9 cellular contexts compared by ENCODE assay signal in genomic region chr3:58630081-58630709, GRCh38. TPM values are rescaled to one million over a fixed set of nuclear protein-coding genes. Genes with fewer than 3 reads are reported as not detected.
DNase-seq lines count a peak whose midpoint lies in the region; ATAC-seq, FAIRE-seq and TF ChIP-seq lines count a peak whose summit lies in the region.
"Had no signal": no experiment of that assay in that cellular context is flagged by ENCODE, and none has a peak within 500 bp of the region (broad histone marks: within the 10 kb centered on the region; RNA-seq: fewer than 3 reads in every experiment).

No MANE protein-coding gene starts in this region.

- H3K9me3 ChIP-seq in IMR-90 (ENCODE audit: control insufficient read depth, insufficient read depth, low read length): no peaks in the 10 kb centered on the region
- no peaks in the 10 kb centered on the region for H3K9me3 ChIP-seq in SU-DHL-6 (ENCODE audit: insufficient read depth, low read length)
- H3K9me3 ChIP-seq in left ventricle myocardium inferior (replicated peaks): no peaks in the 10 kb centered on the region

- peak overlapping the region; percentile 25; the same call in 1 of the 2 replicates for H2AK5ac ChIP-seq in IMR-90 (ENCODE audit: low read depth, low read length)

- CTCF ChIA-PET in IMR-90 (lab: Yijun Ruan, JAX): interaction anchor here (1.0 to 5.7 kb wide), 11 partner anchors 8 to 138 kb away, joined by 3 to 69 read pairs (median 5); partner anchors contain the start of gene KCTD6

- H3K4me1 ChIP-seq in IMR-90 (ENCODE audit: control insufficient read depth, insufficient read depth, low read length): peaks cover 23% of the 10 kb centered on the region
- peaks cover 40% of the 10 kb centered on the region for H3K4me1 ChIP-seq in left ventricle myocardium inferior

- ATAC-seq in IMR-90 (ENCODE audit: low read depth) (peak; percentile 66), GM18505 (IDR thresholded peaks at IDR 0.05; ENCODE audit: unreplicated experiment) (no peak)
- ATAC-seq in activated naive CD8-positive, alpha-beta T cell treated with anti-CD3 and anti-CD28 coated beads, Interleukin-2, amount 50 U/mL, for 24 hours: peak; percentile 49

- H3K4me2 ChIP-seq in IMR-90 (ENCODE audit: low read depth, low read length) (no peak overlapping the region), SU-DHL-6 (ENCODE audit: low read depth, low read length, poor library complexity, severe bottlenecking) (no peak overlapping the region)

- no peaks in the 10 kb centered on the region for H3K27me3 Mint-ChIP-seq in activated naive CD8-positive, alpha-beta T cell treated with anti-CD3 and anti-CD28 coated beads, Interleukin-2, amount 50 U/mL, for 24 hours

- H4K20me1 ChIP-seq in IMR-90 (ENCODE audit: insufficient read depth, low read length): no peaks in the 10 kb centered on the region
- no peaks in the 10 kb centered on the region for H4K20me1 ChIP-seq in SU-DHL-6 (ENCODE audit: low read depth, low read length)

- no peak overlapping the region for H3K27ac ChIP-seq in IMR-90 (ENCODE audit: insufficient read depth, low read length)
- H3K27ac ChIP-seq in SU-DHL-6 (ENCODE audit: low read depth, low read length): no peak overlapping the region
- peak overlapping the region; percentile 92 for H3K27ac ChIP-seq in left ventricle myocardium inferior (replicated peaks)

- in situ Hi-C loops in IMR-90 (cut with MboI; ENCODE audit: low sequenced_read_pairs): loop anchor here (25.0 kb wide), 1 partner anchor 1182 kb away; no protein-coding TSS in a partner anchor

- no peak overlapping the region for H3K27ac Mint-ChIP-seq in activated naive CD8-positive, alpha-beta T cell treated with anti-CD3 and anti-CD28 coated beads, Interleukin-2, amount 50 U/mL, for 24 hours

- H2BK15ac ChIP-seq in IMR-90 (ENCODE audit: low read depth, low read length): peak overlapping the region; percentile 33; the same call in 2 of the 3 replicates

- H2AFZ ChIP-seq in IMR-90 (replicated peaks; ENCODE audit: low read length, poor library complexity) (peak overlapping the region; percentile 75), SU-DHL-6 (ENCODE audit: low read depth, low read length, severe bottlenecking) (no peak overlapping the region)

- H3K9me3 Mint-ChIP-seq in activated naive CD8-positive, alpha-beta T cell treated with anti-CD3 and anti-CD28 coated beads, Interleukin-2, amount 50 U/mL, for 24 hours: no peaks in the 10 kb centered on the region

- no peaks in the 10 kb centered on the region for H3F3A ChIP-seq in SU-DHL-6 (ENCODE audit: insufficient read depth)

- peak; percentile 57 for FAIRE-seq in G401.6 (lab: Jason Lieb, UNC)
- FAIRE-seq: endometrium had no signal

- peak overlapping the region in 1 of 2 experiments; percentile 58; a peak in 2 of 4 replicates for H4K8ac ChIP-seq in IMR-90 (ENCODE audit: low read depth in 2 of 2, low read length in 2 of 2)

- H3K14ac ChIP-seq in IMR-90 (replicated peaks; ENCODE audit: low read depth, low read length): peak overlapping the region; percentile 2; the same call in 1 of the 2 replicates

- H3K4ac ChIP-seq in IMR-90 (ENCODE audit: low read depth, low read length): peak overlapping the region; percentile 71

- no peaks in the 10 kb centered on the region for H3K36me3 ChIP-seq in IMR-90 (ENCODE audit: control insufficient read depth, insufficient read depth, low read length)
- H3K36me3 ChIP-seq in SU-DHL-6 (ENCODE audit: low read length): no peaks in the 10 kb centered on the region
- H3K36me3 ChIP-seq in left ventricle myocardium inferior: no peaks in the 10 kb centered on the region

- H4K91ac ChIP-seq in IMR-90 (ENCODE audit: insufficient read depth, low read depth, low read length): peak overlapping the region; percentile 68

- intact Hi-C loops in IMR-90 (cut with micrococcal nuclease) (loop anchor here (1.0 to 2.0 kb wide), 3 partner anchors 62 to 139 kb away; no protein-coding TSS in a partner anchor), left ventricle myocardium inferior (cut with micrococcal nuclease) (loop anchor here (2.0 to 10.0 kb wide), 2 partner anchors 61 to 315 kb away; no protein-coding TSS in a partner anchor)

- H3K27me3 ChIP-seq in IMR-90 (ENCODE audit: control insufficient read depth, insufficient read depth, low read length): no peaks in the 10 kb centered on the region
- no peaks in the 10 kb centered on the region for H3K27me3 ChIP-seq in SU-DHL-6 (ENCODE audit: low read length)
- H3K27me3 ChIP-seq in left ventricle myocardium inferior (ENCODE audit: low read depth): peaks cover 14% of the 10 kb centered on the region

- peak; percentile 85 for TF ChIP-seq RAD21 in IMR-90 (IDR thresholded peaks at IDR 0.05; ENCODE audit: low read length)

- 40% methylated on average over 3 of the region's 9 CpGs; no CpG with 5 or more reads in 1 of the 2 experiments for WGBS in IMR-90 (ENCODE audit: extremely low coverage in 2 of 2, insufficient read length in 1 of 2), 2 experiments

- no peak overlapping the region for H4K5ac ChIP-seq in IMR-90 (ENCODE audit: low read depth, low read length)

- no peak for TF ChIP-seq POLR2A in IMR-90 (IDR thresholded peaks at IDR 0.05; ENCODE audit: low read depth, low read length)
- no peak for TF ChIP-seq POLR2A in GM18505 (IDR thresholded peaks at IDR 0.05; ENCODE audit: borderline replicate concordance, extremely low read depth, insufficient read depth, insufficient read length)

- H3K9me1 ChIP-seq in IMR-90 (ENCODE audit: insufficient read depth, low read length): peaks cover 11% of the 10 kb centered on the region; the same call in 1 of the 2 replicates

- no peaks in the 10 kb centered on the region for H3K79me1 ChIP-seq in IMR-90 (ENCODE audit: low read depth in 1 of 2, low read length in 2 of 2)

- H2BK120ac ChIP-seq in IMR-90 (ENCODE audit: low read depth, low read length): peak overlapping the region; percentile 96

- no peaks in the 10 kb centered on the region for H3K79me2 ChIP-seq in SU-DHL-6 (ENCODE audit: insufficient read depth, low read length)

- H3K4me1 Mint-ChIP-seq in activated naive CD8-positive, alpha-beta T cell treated with anti-CD3 and anti-CD28 coated beads, Interleukin-2, amount 50 U/mL, for 24 hours: no peaks in the 10 kb centered on the region

- TF ChIP-seq CTCF in IMR-90 (conservative IDR thresholded peaks at IDR 0.05; ENCODE audit: low read depth, low read length): peak; percentile 89
- peak; percentile 77 for TF ChIP-seq CTCF in SU-DHL-6 (IDR thresholded peaks at IDR 0.05; ENCODE audit: insufficient read depth, low read length, poor library complexity, severe bottlenecking)
- peak; percentile 97 for TF ChIP-seq CTCF in left ventricle myocardium inferior (IDR thresholded peaks at IDR 0.05; ENCODE audit: borderline replicate concordance)

- DNase-seq in IMR-90 (peak; percentile 57), left ventricle myocardium inferior (peak; percentile 42), retina (peak; percentile 85), cortex of kidney (lab: John Stamatoyannopoulos, UW) (no peak)
- peak; percentile 71 for DNase-seq in activated naive CD8-positive, alpha-beta T cell treated with anti-CD3 and anti-CD28 coated beads, Interleukin-2, amount 50 U/mL, for 24 hours

- H2BK20ac ChIP-seq in IMR-90 (ENCODE audit: low read depth, low read length): peak overlapping the region; percentile 82

- BruUV-seq in IMR-90 (replicated peaks; lab: Mats Ljungman, UMichigan): no TSS peak

- no peaks in the 10 kb centered on the region for H3K9me2 ChIP-seq in SU-DHL-6 (replicated peaks; ENCODE audit: insufficient read depth, low read length)

- H3K4me3 ChIP-seq in IMR-90 (ENCODE audit: insufficient read depth, low read depth, low read length): no peak overlapping the region
- no peak overlapping the region for H3K4me3 ChIP-seq in SU-DHL-6 (ENCODE audit: insufficient read depth, low read length, poor library complexity, severe bottlenecking)
- no peak overlapping the region for H3K4me3 ChIP-seq in left ventricle myocardium inferior

- H3K18ac ChIP-seq in IMR-90 (ENCODE audit: low read depth, low read length): no peak overlapping the region

- H2AK9ac ChIP-seq in IMR-90 (replicated peaks; ENCODE audit: low read depth, low read length, poor library complexity): peak overlapping the region; percentile 59

- no peak overlapping the region for H3K23ac ChIP-seq in IMR-90 (ENCODE audit: low read depth, low read length)

- POLR2A ChIA-PET in IMR-90 (lab: Charles Lee; ENCODE audit: unreplicated experiment): no interaction called here

- H3K9ac ChIP-seq in IMR-90 (ENCODE audit: low read depth, low read length) (no peak overlapping the region), SU-DHL-6 (ENCODE audit: low read length) (no peak overlapping the region)

- dilution Hi-C loops in IMR-90 (cut with HindIII; ENCODE audit: low sequenced_read_pairs, unreplicated experiment): no loop called here

- H3K36me3 Mint-ChIP-seq in activated naive CD8-positive, alpha-beta T cell treated with anti-CD3 and anti-CD28 coated beads, Interleukin-2, amount 50 U/mL, for 24 hours (ENCODE audit: low read depth): no peaks in the 10 kb centered on the region

- H3K4me3 Mint-ChIP-seq in activated naive CD8-positive, alpha-beta T cell treated with anti-CD3 and anti-CD28 coated beads, Interleukin-2, amount 50 U/mL, for 24 hours: no peak overlapping the region

- no peak overlapping the region for H2BK5ac ChIP-seq in IMR-90 (ENCODE audit: low read depth, low read length, poor library complexity, severe bottlenecking)

- no peak overlapping the region for H3K56ac ChIP-seq in IMR-90 (ENCODE audit: extremely low read depth, insufficient read depth, low read length)

TF ChIP-seq in IMR-90, 13 proteins besides CTCF, POLR2A, EP300 and RAD21 (continues in another document):
- TF ChIP-seq CHD1 (IDR thresholded peaks at IDR 0.05; ENCODE audit: low read depth, low read length) (no peak), MXI1 (IDR thresholded peaks at IDR 0.05; ENCODE audit: borderline replicate concordance, low read depth, low read length) (no peak), SMC3 (IDR thresholded peaks at IDR 0.05; ENCODE audit: low read depth, low read length) (peak; percentile 66), FOS (IDR thresholded peaks at IDR 0.05; ENCODE audit: low read depth, low read length) (no peak), USF2 (IDR thresholded peaks at IDR 0.05; ENCODE audit: low read depth, low read length) (no peak)

RNA-seq across cellular contexts. Expression of gene FAM3D, which starts 36.4 kb away (rescaled TPM):
- total RNA-seq in IMR-90 (2012; rRNA removed) (not detected in 2 replicates), left ventricle myocardium inferior (0.16 TPM)
- polyA plus RNA-seq in IMR-90 (2012; rRNA removed): not detected in 2 replicates
- not detected in 2 replicates for polyA plus RNA-seq in IMR-90 (2012; cell fraction: cytosol; rRNA removed)
- not detected in 2 replicates for polyA plus RNA-seq in IMR-90 (2012; cell fraction: nucleus; rRNA removed; ENCODE audit: low replicate concordance)

RNA-seq across cellular contexts. Expression of gene FAM107A, which starts 53.0 kb away (rescaled TPM):
- total RNA-seq in IMR-90 (2012; rRNA removed) (not detected in 2 replicates), left ventricle myocardium inferior (115 TPM)
- not detected in 2 replicates for polyA plus RNA-seq in IMR-90 (2012; rRNA removed)
- not detected in 2 replicates for polyA plus RNA-seq in IMR-90 (2012; cell fraction: cytosol; rRNA removed)
- polyA plus RNA-seq in IMR-90 (2012; cell fraction: nucleus; rRNA removed; ENCODE audit: low replicate concordance): 0.05 and 0.07 TPM in 2 replicates

Comparison
In these comparisons a context has a peak if more than half of its experiments do, and no peak if none do; other contexts are left out.
1. RNA of gene FAM107A, which starts 53.0 kb away (total RNA-seq): 115 TPM in left ventricle myocardium inferior (single experiment); not detected in IMR-90; every median in the first group is over 100 times any median in the second.
2. Peak in every context shown above with its lines, with median percentiles within 50 percentile points of each other: CTCF ChIP-seq.